11 cellular contexts compared by ENCODE assay signal in genomic region chr19:53308339-53308811, GRCh38. TPM values are rescaled to one million over a fixed set of nuclear protein-coding genes. Genes with fewer than 3 reads are reported as not detected.
A peak's percentile ranks its signal among the peaks of the same experiment; 100 is the strongest.
DNase-seq lines count a peak whose midpoint lies in the region; ATAC-seq, FAIRE-seq and TF ChIP-seq lines count a peak whose summit lies in the region.
"Had no signal": no experiment of that assay in that cellular context is flagged by ENCODE, and none has a peak within 500 bp of the region (broad histone marks: within the 10 kb centered on the region; RNA-seq: fewer than 3 reads in every experiment).

No MANE protein-coding gene starts in this region.

- H3K4me1 Mint-ChIP-seq in GM23338 (peaks cover 2% of the 10 kb centered on the region; the same call in 2 of the 3 replicates), immature natural killer cell (peaks cover 0 to 2% of the 10 kb centered on the region in 2 donors)
- H3K4me1 Mint-ChIP-seq: IgD-negative memory B cell had no signal

- H3K27me3 Mint-ChIP-seq in GM23338 (ENCODE audit: insufficient read depth, low read depth, poor library complexity) = peaks cover 5% of the 10 kb centered on the region
- peaks cover 3 to 18% (median 4%) of the 10 kb centered on the region in 3 donors for H3K27me3 Mint-ChIP-seq in immature natural killer cell (ENCODE audit: low read depth in 3 of 3)

- H3K4me3 ChIP-seq in GM23338 (peak overlapping the region; percentile 55), bronchial epithelial cell (ENCODE audit: low read depth, low read length) (no peak overlapping the region), liver (ENCODE audit: low read depth in 1 of 3, low read length in 3 of 3) (peak overlapping the region; percentile 21 to 41 (median 23))

- H3K79me2 ChIP-seq in GM23338 (replicated peaks; ENCODE audit: insufficient read depth) = no peaks in the 10 kb centered on the region

- TF ChIP-seq CTCF in GM23338 (conservative IDR thresholded peaks at IDR 0.05; ENCODE audit: low read depth in 2 of 2) = peak; percentile 90 to 92
- peak; percentile 29 for TF ChIP-seq CTCF in bronchial epithelial cell (IDR thresholded peaks at IDR 0.05; ENCODE audit: insufficient read depth, low read length, severe bottlenecking)
- TF ChIP-seq CTCF in liver (IDR thresholded peaks at IDR 0.05; ENCODE audit: low read depth, low read length, missing input control) = peak; percentile 8

- H3K9me3 ChIP-seq in liver (ENCODE audit: control insufficient read depth in 4 of 4, low read length in 3 of 4) = peaks cover 15 to 22% (median 17%) of the 10 kb centered on the region in 4 donors

- H3K27ac ChIP-seq in GM23338 (ENCODE audit: low read depth) = no peak overlapping the region
- H3K27ac ChIP-seq in liver (ENCODE audit: low read depth in 1 of 2, low read length in 2 of 2) = no peak overlapping the region

- H3K27me3 ChIP-seq in GM23338 (ENCODE audit: insufficient read depth) (peaks cover 32% of the 10 kb centered on the region), bronchial epithelial cell (ENCODE audit: control insufficient read depth, insufficient read depth, low read length) (no peaks in the 10 kb centered on the region), liver (ENCODE audit: control insufficient read depth in 4 of 4, insufficient read depth in 4 of 4, low read length in 3 of 4) (peaks cover 0 to 3% (median under 1%) of the 10 kb centered on the region in 4 donors)

- H3F3A ChIP-seq in GM23338 (replicated peaks; ENCODE audit: low read depth) = no peaks in the 10 kb centered on the region

- H3K4me2 ChIP-seq in GM23338 = peak overlapping the region; percentile 83

- H3K4me3 Mint-ChIP-seq in GM23338 (peak overlapping the region; percentile 58), immature natural killer cell (no peak overlapping the region)
- H3K4me3 Mint-ChIP-seq: IgD-negative memory B cell had no signal

- H3K36me3 ChIP-seq in GM23338 (ENCODE audit: insufficient read depth) (no peaks in the 10 kb centered on the region), bronchial epithelial cell (ENCODE audit: control insufficient read depth, insufficient read depth, low read length) (no peaks in the 10 kb centered on the region), liver (ENCODE audit: control insufficient read depth in 4 of 4, insufficient read depth in 3 of 4, low read depth in 1 of 4, low read length in 3 of 4) (no peaks in the 10 kb centered on the region)

- no peaks in the 10 kb centered on the region for H3K9me2 ChIP-seq in GM23338 (ENCODE audit: insufficient read depth)

- no peak overlapping the region for H3K27ac Mint-ChIP-seq in GM23338
- no peak overlapping the region for H3K27ac Mint-ChIP-seq in immature natural killer cell
- H3K27ac Mint-ChIP-seq: IgD-negative memory B cell had no signal

- no peak overlapping the region for H3K9ac ChIP-seq in liver (ENCODE audit: low read depth in 1 of 2, low read length in 2 of 2)

- H4K20me1 ChIP-seq in GM23338 (replicated peaks; ENCODE audit: insufficient read depth) = no peaks in the 10 kb centered on the region

- H3K9me3 Mint-ChIP-seq in GM23338 (peaks cover 5% of the 10 kb centered on the region; the same call in 2 of the 3 replicates), immature natural killer cell (peaks cover 13 to 34% (median 26%) of the 10 kb centered on the region in 6 donors)

- FAIRE-seq in bronchial epithelial cell (lab: Jason Lieb, UNC) = no peak
- FAIRE-seq: GM18507 had no signal

- TF ChIP-seq RAD21 in liver (IDR thresholded peaks at IDR 0.05) = peak; percentile 22 to 55

- H3K4me1 ChIP-seq in GM23338 (ENCODE audit: insufficient read depth) (no peaks in the 10 kb centered on the region), liver (ENCODE audit: control insufficient read depth in 4 of 4, insufficient read depth in 4 of 4, low read length in 3 of 4) (no peaks in the 10 kb centered on the region)

- 8% methylated on average over 32 of the region's 32 CpGs for WGBS in liver

- H2AFZ ChIP-seq in GM23338 = peak overlapping the region; percentile 76

- no peaks in the 10 kb centered on the region; the same call in 2 of the 3 replicates for H3K36me3 Mint-ChIP-seq in GM23338 (ENCODE audit: low read depth)
- H3K36me3 Mint-ChIP-seq in immature natural killer cell = peaks cover 0 to 8% (median 0%) of the 10 kb centered on the region in 3 donors

- peak; percentile 43 for DNase-seq in AG08396 (ENCODE audit: low spot score)
- DNase-seq in GM23338 (ENCODE audit: low spot score) = peak; percentile 96
- no peak for DNase-seq in bronchial epithelial cell (ENCODE audit: low read depth)
- no peak for DNase-seq in immature natural killer cell
- DNase-seq in ureter (ENCODE audit: low spot score) = no peak

- ATAC-seq in GM23338 (peak; percentile 96), GM21717 (IDR thresholded peaks at IDR 0.05; ENCODE audit: unreplicated experiment) (no peak), HG02973 (IDR thresholded peaks at IDR 0.05; ENCODE audit: unreplicated experiment) (no peak)
- ATAC-seq: activated CD4-positive, CD25-positive, alpha-beta regulatory T cell treated with anti-CD3 and anti-CD28 coated beads, Interleukin-2, amount 50 U/mL, for 24 hours had no signal

TF ChIP-seq in GM23338, 12 proteins besides CTCF, POLR2A, EP300 and RAD21 (continues in another document):
- no peak for TF ChIP-seq STAT1 (IDR thresholded peaks at IDR 0.05; ENCODE audit: unreplicated experiment)

TF ChIP-seq in liver, 16 proteins besides CTCF, POLR2A, EP300 and RAD21 (continues in another document):
- TF ChIP-seq GABPA (IDR thresholded peaks at IDR 0.05 in 1 of 2, conservative IDR thresholded peaks at IDR 0.05 in 1 of 2) (no peak), SP1 (IDR thresholded peaks at IDR 0.05) (no peak), YY1 (IDR thresholded peaks at IDR 0.05) (no peak), MAX (IDR thresholded peaks at IDR 0.05) (no peak), NR2F2 (IDR thresholded peaks at IDR 0.05) (no peak), HNF4G (IDR thresholded peaks at IDR 0.05) (no peak), RXRA (IDR thresholded peaks at IDR 0.05) (no peak), FOXA2 (IDR thresholded peaks at IDR 0.05) (no peak), ZBTB33 (IDR thresholded peaks at IDR 0.05) (no peak)

RNA-seq across cellular contexts. Expression of gene ZNF845, which starts 25.2 kb away (rescaled TPM):
- total RNA-seq in GM23338 (2014; rRNA removed; shearing (Covaris generic)) = 17.0 and 22.1 TPM in 2 replicates
- 4.3 and 5.5 TPM in 2 replicates for polyA plus RNA-seq in GM23338 (2016; fragmentation: Nextera tagmentation; extraction: Ambion mirVana)
- total RNA-seq in bronchial epithelial cell = 11.1 and 11.6 TPM in 2 replicates
- total RNA-seq in liver = 1 to 10 TPM; 2.3 to 5.8 TPM
- polyA plus RNA-seq in liver = under 1 TPM; 0.68 to 0.74 TPM
- 1 to 10 TPM; 3.1 to 8.8 (median 6.4) TPM for polyA plus RNA-seq in immature natural killer cell
- total RNA-seq in ureter = 9.2 TPM

RNA-seq across cellular contexts. Expression of gene VN1R4, which starts 40.9 kb away (rescaled TPM):
- not detected in 2 replicates for total RNA-seq in GM23338 (2014; rRNA removed; shearing (Covaris generic))
- polyA plus RNA-seq in GM23338 (2016; fragmentation: Nextera tagmentation; extraction: Ambion mirVana) (not detected in 2 replicates), liver (not detected), immature natural killer cell (not detected)
- total RNA-seq in bronchial epithelial cell (not detected in 2 replicates), liver (not detected), ureter (not detected)
- polyA plus RNA-seq: IgD-negative memory B cell had no signal

RNA-seq across cellular contexts. Expression of gene VN1R2, which starts 50.3 kb away (rescaled TPM):
- not detected in 2 replicates for total RNA-seq in GM23338 (2014; rRNA removed; shearing (Covaris generic))
- polyA plus RNA-seq in GM23338 (2016; fragmentation: Nextera tagmentation; extraction: Ambion mirVana) = not detected in 2 replicates
- not detected in 2 replicates for total RNA-seq in bronchial epithelial cell
- total RNA-seq in liver = not detected
- not detected for polyA plus RNA-seq in liver
- not detected for polyA plus RNA-seq in immature natural killer cell
- not detected for total RNA-seq in ureter
- polyA plus RNA-seq: IgD-negative memory B cell had no signal

RNA-seq across cellular contexts. Expression of gene ZNF677, which starts 53.7 kb away (rescaled TPM):
- total RNA-seq in GM23338 (2014; rRNA removed; shearing (Covaris generic)) = 57.2 and 60.5 TPM in 2 replicates
- polyA plus RNA-seq in GM23338 (2016; fragmentation: Nextera tagmentation; extraction: Ambion mirVana) = 68.1 and 74.8 TPM in 2 replicates
- 8.4 and 15.6 TPM in 2 replicates for total RNA-seq in bronchial epithelial cell
- 1 to 10 TPM; 1.8 to 6.8 TPM for total RNA-seq in liver
- 1 to 10 TPM; 1.0 to 1.1 TPM for polyA plus RNA-seq in liver
- 10 to 100 TPM; 16.6 to 36.1 (median 30.6) TPM for polyA plus RNA-seq in immature natural killer cell
- 25.5 TPM for total RNA-seq in ureter

RNA-seq across cellular contexts. Expression of gene ZNF525, which starts 57.1 kb away (rescaled TPM):
- 74.0 and 99.8 TPM in 2 replicates for total RNA-seq in GM23338 (2014; rRNA removed; shearing (Covaris generic))
- polyA plus RNA-seq in GM23338 (2016; fragmentation: Nextera tagmentation; extraction: Ambion mirVana) (29.5 and 39.3 TPM in 2 replicates), liver (1 to 10 TPM; 1.1 to 1.2 TPM), immature natural killer cell (10 to 100 TPM in 1 of 3 donors, 1 to 10 TPM in 1, not detected in 1; 4.8 to 10.9 TPM)
- total RNA-seq in bronchial epithelial cell (12.6 and 14.0 TPM in 2 replicates), liver (1 to 10 TPM; 1.7 to 5.2 TPM), ureter (28.2 TPM)

Comparison
In these comparisons a context has a peak if more than half of its experiments do, and no peak if none do; other contexts are left out.
1. DNase-seq: peak in AG08396 (single experiment) and GM23338 (single experiment); none in bronchial epithelial cell (single experiment), immature natural killer cell (0 of 3) and ureter (single experiment).
2. CTCF ChIP-seq: peak in every context shown above with its lines; median percentile 91 in GM23338; 29 in bronchial epithelial cell; 8 in liver.